Comparison of ENCODE assay signal across 17 cellular contexts in genomic region chr5:135095871-135096270, GRCh38.
"Had no signal": no experiment of that assay in that cellular context is flagged by ENCODE, and none has a peak within 500 bp of the region (broad histone marks: within the 10 kb centered on the region; RNA-seq: fewer than 3 reads in every experiment).

No MANE protein-coding gene starts in this region.

- ATAC-seq: heart right ventricle; left ventricle myocardium superior; lower lobe of right lung; natural killer cell; psoas muscle; stimulated activated naive B cell treated with anti-CD40 and anti-IgM and Interleukin-4, amounts not matched to agents 10 μg/mL and 1 μg/mL and 100 μg/mL, for 72 hours; upper lobe of right lung had no signal

- H3K27ac ChIP-seq: foreskin keratinocyte, heart right ventricle, lower lobe of right lung, parathyroid adenoma, psoas muscle, thoracic aorta, tibial nerve, upper lobe of right lung, uterus had no signal

- H3K27me3 ChIP-seq: tibial nerve had no signal

- H3K4me3 ChIP-seq: heart right ventricle, lower lobe of right lung, psoas muscle, thoracic aorta, tibial nerve, upper lobe of right lung, uterus had no signal

- H3K36me3 ChIP-seq: heart right ventricle, lower lobe of right lung, thoracic aorta, tibial nerve, upper lobe of right lung, uterus had no signal

- H3K9me3 ChIP-seq: heart right ventricle, lower lobe of right lung, psoas muscle, thoracic aorta, tibial nerve, upper lobe of right lung, uterus had no signal

- H3K79me2 ChIP-seq: parathyroid adenoma had no signal

- DNase-seq: caudate nucleus; cerebellar nuclear complex; cortex of kidney; foreskin keratinocyte; glutamatergic neuron; heart right ventricle; left ventricle myocardium superior; lower lobe of right lung; natural killer cell; retina; stimulated activated naive B cell treated with anti-CD40 and anti-IgM and Interleukin-4, amounts not matched to agents 10 μg/mL and 1 μg/mL and 100 μg/mL, for 72 hours; uterus had no signal

- H3K4me1 ChIP-seq: foreskin keratinocyte, heart right ventricle, lower lobe of right lung, parathyroid adenoma, tibial nerve, upper lobe of right lung, uterus had no signal

- H3K9ac ChIP-seq: parathyroid adenoma had no signal

- H2AFZ ChIP-seq: parathyroid adenoma had no signal
